19 cellular contexts compared by ENCODE assay signal in genomic region chr5:141732417-141732816, GRCh38. TPM values are rescaled to one million over a fixed set of nuclear protein-coding genes. Genes with fewer than 3 reads are reported as not detected.
DNase-seq lines count a peak whose midpoint lies in the region; TF ChIP-seq lines count a peak whose summit lies in the region.
"Had no signal": no experiment of that assay in that cellular context is flagged by ENCODE, and none has a peak within 500 bp of the region (broad histone marks: within the 10 kb centered on the region; RNA-seq: fewer than 3 reads in every experiment).

No MANE protein-coding gene starts in this region.

- H3K4me2 ChIP-seq in SK-N-SH, result no peak overlapping the region

- H3K27ac Mint-ChIP-seq in type B pancreatic cell, result no peak overlapping the region
- H3K27ac Mint-ChIP-seq: T-helper 1 cell treated with Interleukin-12 subunit alpha and Interleukin-12 subunit beta and Interleukin-4 antibody, amounts not matched to agents 30 μg/mL and 1 μg/mL, for 36 hours had no signal

- H3K4me1 ChIP-seq in BE2C (peaks cover 71% of the 10 kb centered on the region), SK-N-SH (ENCODE audit: control insufficient read depth in 1 of 2, insufficient read depth in 2 of 2, low read depth in 1 of 2, low read length in 1 of 2) (peaks cover 0 to 68% of the 10 kb centered on the region in 2 experiments; a peak in 2 of 4 replicates)
- H3K4me1 ChIP-seq: SJSA1 had no signal

- no peaks in the 10 kb centered on the region for H3F3A ChIP-seq in SK-N-SH (replicated peaks; ENCODE audit: insufficient read depth)

- H3K4me3 ChIP-seq in BE2C (ENCODE audit: low read depth, low read length) (no peak overlapping the region), SK-N-SH (ENCODE audit: low read depth in 2 of 2, low read length in 1 of 2) (no peak overlapping the region)
- H3K4me3 ChIP-seq: SJSA1 had no signal

- H2AFZ ChIP-seq in SK-N-SH (ENCODE audit: low read depth), result no peak overlapping the region

- H3K79me2 ChIP-seq in SK-N-SH (ENCODE audit: insufficient read depth), result no peaks in the 10 kb centered on the region

- H3K27me3 Mint-ChIP-seq in type B pancreatic cell, result peaks cover 53% of the 10 kb centered on the region

- no peaks in the 10 kb centered on the region for H3K9me2 ChIP-seq in SK-N-SH

- H4K20me1 ChIP-seq in SK-N-SH (ENCODE audit: insufficient read depth), result no peaks in the 10 kb centered on the region

- 0 out of 2 replicates have a peak, but pooled peaks have one; percentile 10 for TF ChIP-seq RAD21 in SK-N-SH (IDR thresholded peaks at IDR 0.05; ENCODE audit: low read length)

- POLR2A ChIA-PET in SK-N-SH (lab: Yijun Ruan, JAX), result interaction anchor here (0.6 to 1.7 kb wide), 3 partner anchors 29 to 151 kb away, joined by 3 to 4 read pairs (median 3); no protein-coding TSS in a partner anchor

- peak in 2 of 3 experiments; percentile 13 to 31 for DNase-seq in NCI-H1417 (lab: John Stamatoyannopoulos, UW)
- DNase-seq in NCI-H1417 treated with DMSO at 0.1 percent for 48 hours (lab: John Stamatoyannopoulos, UW), result no peak
- DNase-seq in BE2C, result peak; percentile 84
- DNase-seq in NCI-H1092 treated with DMSO at 0.1 percent for 48 hours (lab: John Stamatoyannopoulos, UW), result peak; percentile 51
- DNase-seq in SK-N-SH, result peak; percentile 67
- no peak for DNase-seq in T1000 (lab: John Stamatoyannopoulos, UW)
- no peak for DNase-seq in type B pancreatic cell (ENCODE audit: extremely low spot score, unreplicated experiment)
- DNase-seq: 8988T; C1 segment of cervical spinal cord; CD8-positive, alpha-beta memory T cell; EL; GF-D8; MM.1S; NCI-H1048; NCI-H1930; NCI-H510A; NCI-H82 had no signal

- H3K9me3 ChIP-seq in BE2C (no peaks in the 10 kb centered on the region), SK-N-SH (no peaks in the 10 kb centered on the region)
- H3K9me3 ChIP-seq: SJSA1 had no signal

- no peak for TF ChIP-seq CTCF in BE2C (IDR thresholded peaks at IDR 0.05; ENCODE audit: low read depth, low read length)
- no peak for TF ChIP-seq CTCF in SK-N-SH (IDR thresholded peaks at IDR 0.05)
- no peak for TF ChIP-seq CTCF in type B pancreatic cell (conservative IDR thresholded peaks at IDR 0.05)

- no peaks in the 10 kb centered on the region for H3K36me3 Mint-ChIP-seq in type B pancreatic cell
- H3K36me3 Mint-ChIP-seq: CD8-positive, alpha-beta memory T cell had no signal

- H3K4me1 Mint-ChIP-seq in type B pancreatic cell (ENCODE audit: unreplicated experiment), result peaks cover 5% of the 10 kb centered on the region
- H3K4me1 Mint-ChIP-seq: CD8-positive, alpha-beta memory T cell had no signal

- CTCF ChIA-PET in SK-N-SH (lab: Yijun Ruan, JAX), result interaction anchor here (0.6 to 7.3 kb wide), 18 partner anchors 8 to 228 kb away, joined by 3 to 36 read pairs (median 4); partner anchors contain the start of genes PCDH1 and PCDH12

- H3K9ac ChIP-seq in SK-N-SH, result no peak overlapping the region

- H3K36me3 ChIP-seq in BE2C, result no peaks in the 10 kb centered on the region
- no peaks in the 10 kb centered on the region for H3K36me3 ChIP-seq in SK-N-SH (replicated peaks in 1 of 2; ENCODE audit: control insufficient read depth in 1 of 2, insufficient read depth in 2 of 2, low read length in 1 of 2)
- H3K36me3 ChIP-seq: SJSA1 had no signal

- H3K4me3 Mint-ChIP-seq in type B pancreatic cell, result no peak overlapping the region
- H3K4me3 Mint-ChIP-seq: CD8-positive, alpha-beta memory T cell; T-helper 1 cell treated with Interleukin-12 subunit alpha and Interleukin-12 subunit beta and Interleukin-4 antibody, amounts not matched to agents 30 μg/mL and 1 μg/mL, for 36 hours had no signal

- no peaks in the 10 kb centered on the region for H3K27me3 ChIP-seq in BE2C
- H3K27me3 ChIP-seq in SK-N-SH (ENCODE audit: insufficient read depth), result peaks cover 10% of the 10 kb centered on the region

- TF ChIP-seq EP300 in SK-N-SH (IDR thresholded peaks at IDR 0.05; ENCODE audit: borderline replicate concordance in 1 of 2, low read depth in 1 of 2, low read length in 1 of 2), result peak in 1 of 2 experiments; percentile 93; a peak in 2 of 4 replicates

- no peaks in the 10 kb centered on the region for H3K9me3 Mint-ChIP-seq in type B pancreatic cell
- H3K9me3 Mint-ChIP-seq: CD8-positive, alpha-beta memory T cell; T-helper 1 cell treated with Interleukin-12 subunit alpha and Interleukin-12 subunit beta and Interleukin-4 antibody, amounts not matched to agents 30 μg/mL and 1 μg/mL, for 36 hours had no signal

- H3K27ac ChIP-seq in SK-N-SH (ENCODE audit: low read depth in 2 of 2, low read length in 1 of 2), result peak overlapping the region in 1 of 2 experiments; percentile 85; a peak in 2 of 4 replicates
- H3K27ac ChIP-seq: SJSA1 had no signal

TF ChIP-seq in SK-N-SH, 30 proteins besides CTCF, POLR2A, EP300 and RAD21:
- TF ChIP-seq MXI1 (IDR thresholded peaks at IDR 0.05; ENCODE audit: low read depth, low read length), result peak; percentile 28; the same call in 1 of the 2 replicates
- peak; percentile 61; the same call in 1 of the 2 replicates for TF ChIP-seq RCOR1 (IDR thresholded peaks at IDR 0.05; ENCODE audit: low read length)
- TF ChIP-seq GABPA (IDR thresholded peaks at IDR 0.05; ENCODE audit: low read depth), result no peak
- peak; percentile 82 for TF ChIP-seq GATA2 (CRISPR knock-in tag; IDR thresholded peaks at IDR 0.05)
- peak; percentile 23 for TF ChIP-seq CHD2 (IDR thresholded peaks at IDR 0.05; ENCODE audit: low read length, partially characterized antibody)
- TF ChIP-seq FOXJ3 (CRISPR knock-in tag; IDR thresholded peaks at IDR 0.05), result peak; percentile 74; the same call in 1 of the 2 replicates
- no peak for TF ChIP-seq ELF1 (IDR thresholded peaks at IDR 0.05)
- no peak for TF ChIP-seq NFIC (IDR thresholded peaks at IDR 0.05; ENCODE audit: borderline replicate concordance)

RNA-seq across cellular contexts. Expression of gene ARAP3, which starts 50.4 kb away (rescaled TPM):
- 38.1 TPM for polyA plus RNA-seq in BE2C (2012; ENCODE audit: insufficient read depth, insufficient read length, low read depth)
- 5.5 and 6.5 TPM in 2 replicates for polyA plus RNA-seq in SK-N-SH (2012; rRNA removed)
- polyA plus RNA-seq in SK-N-SH (2012; cell fraction: cytosol; rRNA removed), result 2.8 and 4.6 TPM in 2 replicates
- 31.5 and 41.8 TPM in 2 replicates for polyA plus RNA-seq in SK-N-SH (2012; cell fraction: nucleus; rRNA removed)
- total RNA-seq in type B pancreatic cell (ENCODE audit: low replicate concordance), result 8.4 and 10.2 TPM in 2 replicates

Comparison
In these comparisons a context has a peak if more than half of its experiments do, and no peak if none do; other contexts are left out.
1. DNase-seq: peak in NCI-H1417 (2 of 3), BE2C (single experiment), NCI-H1092 treated with DMSO at 0.1 percent for 48 hours (single experiment) and SK-N-SH (single experiment); none in NCI-H1417 treated with DMSO at 0.1 percent for 48 hours (single experiment), T1000 (single experiment) and type B pancreatic cell (single experiment).